ENCODE assay signal across 9 cellular contexts in the genomic region with DNA sequence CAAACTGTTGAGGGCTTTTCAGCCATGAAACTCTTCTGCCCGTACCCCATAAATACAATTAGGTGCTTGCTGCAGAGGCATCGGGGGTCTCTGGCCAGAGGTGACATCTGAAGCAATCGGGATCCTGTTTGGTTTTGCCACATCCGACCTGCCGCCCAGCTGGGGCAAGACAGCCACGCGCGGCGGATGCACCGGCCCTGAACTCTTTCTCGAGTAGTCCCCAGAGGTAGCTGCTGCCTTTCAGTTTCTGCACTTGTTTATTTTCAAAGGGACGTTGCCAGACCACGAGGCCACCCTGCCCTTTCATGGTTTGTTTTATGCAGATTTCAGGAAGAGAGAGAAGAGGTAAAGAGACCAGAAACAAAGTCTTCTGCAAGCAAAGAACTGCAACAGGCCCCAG. TPM values are rescaled to one million over a fixed set of nuclear protein-coding genes. Genes with fewer than 3 reads are reported as not detected.
A peak's percentile ranks its signal among the peaks of the same experiment; 100 is the strongest.
DNase-seq lines count a peak whose midpoint lies in the region; ATAC-seq lines count a peak whose summit lies in the region.
"Had no signal": no experiment of that assay in that cellular context is flagged by ENCODE, and none has a peak within 500 bp of the region (broad histone marks: within the 10 kb centered on the region; RNA-seq: fewer than 3 reads in every experiment).

No MANE protein-coding gene starts in this region.

- H3K27me3 Mint-ChIP-seq in activated CD4-positive, alpha-beta T cell treated with anti-CD3 and anti-CD28 coated beads, Interleukin-2, amount 10 ng/mL, durations not matched to agents 7 days and 5 days: peaks cover 3% of the 10 kb centered on the region

- CTCF ChIA-PET in activated CD4-positive, alpha-beta T cell treated with anti-CD3 and anti-CD28 coated beads, Interleukin-2, amount 10 ng/mL, durations not matched to agents 7 days and 5 days (lab: Charles Lee): interaction anchor here (0.6 kb wide), 2 partner anchors 61 to 100 kb away, joined by 3 to 7 read pairs; no protein-coding TSS in a partner anchor

- H3K4me1 Mint-ChIP-seq in activated CD4-positive, alpha-beta T cell treated with anti-CD3 and anti-CD28 coated beads, Interleukin-2, amount 10 ng/mL, durations not matched to agents 7 days and 5 days: peaks cover 37% of the 10 kb centered on the region

- H3K4me3 Mint-ChIP-seq in activated CD4-positive, alpha-beta T cell treated with anti-CD3 and anti-CD28 coated beads, Interleukin-2, amount 10 ng/mL, durations not matched to agents 7 days and 5 days: peak overlapping the region; percentile 33

- POLR2A ChIA-PET in activated CD4-positive, alpha-beta T cell treated with anti-CD3 and anti-CD28 coated beads, Interleukin-2, amount 10 ng/mL, durations not matched to agents 7 days and 5 days (lab: Charles Lee): interaction anchor here (1.0 kb wide), 1 partner anchor 10 kb away, joined by 7 read pairs; a partner anchor contains a TSS

- peak; percentile 29 for DNase-seq in activated naive CD4-positive, alpha-beta T cell treated with Interleukin-2 at 50 U/mL for 16 hours
- DNase-seq in activated naive CD4-positive, alpha-beta T cell treated with anti-CD3 and anti-CD28 coated beads, Interleukin-2, amount 50 U/mL, for 16 hours: no peak
- peak; percentile 70 for DNase-seq in activated CD4-positive, alpha-beta T cell treated with anti-CD3 and anti-CD28 coated beads, Interleukin-2, amount 10 ng/mL, durations not matched to agents 7 days and 5 days
- DNase-seq in left lobe of liver (ENCODE audit: low spot score): no peak
- no peak for DNase-seq in A172 (ENCODE audit: low spot score)
- no peak for DNase-seq in NCI-H82 treated with DMSO at 0.1 percent for 48 hours (lab: John Stamatoyannopoulos, UW; ENCODE audit: unreplicated experiment)
- no peak for DNase-seq in iPS-NIHi11 (ENCODE audit: low spot score)

- ATAC-seq in HG03039 (IDR thresholded peaks at IDR 0.05; ENCODE audit: unreplicated experiment) (peak; percentile 78), left lobe of liver (peak; percentile 41)
- ATAC-seq: pancreas had no signal

- H3K27ac Mint-ChIP-seq in activated CD4-positive, alpha-beta T cell treated with anti-CD3 and anti-CD28 coated beads, Interleukin-2, amount 10 ng/mL, durations not matched to agents 7 days and 5 days: peak overlapping the region; percentile 80

- no peaks in the 10 kb centered on the region for H3K9me3 Mint-ChIP-seq in activated CD4-positive, alpha-beta T cell treated with anti-CD3 and anti-CD28 coated beads, Interleukin-2, amount 10 ng/mL, durations not matched to agents 7 days and 5 days

- H3K36me3 Mint-ChIP-seq in activated CD4-positive, alpha-beta T cell treated with anti-CD3 and anti-CD28 coated beads, Interleukin-2, amount 10 ng/mL, durations not matched to agents 7 days and 5 days (ENCODE audit: low read depth): no peaks in the 10 kb centered on the region

RNA-seq across cellular contexts. Expression of a gene that starts 10.6 kb away (rescaled TPM):
- total RNA-seq in activated CD4-positive, alpha-beta T cell treated with anti-CD3 and anti-CD28 coated beads, Interleukin-2, amount 10 ng/mL, durations not matched to agents 7 days and 5 days: 10 to 100 TPM; 45.7 to 46.8 TPM
- 19.0 TPM for total RNA-seq in left lobe of liver
- total RNA-seq in A172 (2014; rRNA removed; shearing (Covaris generic)): 5.4 and 10.1 TPM in 2 replicates

RNA-seq across cellular contexts. Expression of a gene that starts 46.3 kb away (rescaled TPM):
- 1 to 10 TPM; 8.5 to 8.7 TPM for total RNA-seq in activated CD4-positive, alpha-beta T cell treated with anti-CD3 and anti-CD28 coated beads, Interleukin-2, amount 10 ng/mL, durations not matched to agents 7 days and 5 days
- 5.2 TPM for total RNA-seq in left lobe of liver
- total RNA-seq in A172 (2014; rRNA removed; shearing (Covaris generic)): 6.9 and 7.6 TPM in 2 replicates

Comparison
In these comparisons a context has a peak if more than half of its experiments do, and no peak if none do; other contexts are left out.
1. DNase-seq: peak in activated naive CD4-positive, alpha-beta T cell treated with Interleukin-2 at 50 U/mL for 16 hours (single experiment) and activated CD4-positive, alpha-beta T cell treated with anti-CD3 and anti-CD28 coated beads, Interleukin-2, amount 10 ng/mL, durations not matched to agents 7 days and 5 days (single experiment); none in activated naive CD4-positive, alpha-beta T cell treated with anti-CD3 and anti-CD28 coated beads, Interleukin-2, amount 50 U/mL, for 16 hours (single experiment), left lobe of liver (single experiment), A172 (single experiment), NCI-H82 treated with DMSO at 0.1 percent for 48 hours (single experiment) and iPS-NIHi11 (single experiment).